28 cellular contexts compared by ENCODE assay signal in genomic region chr18:44815108-44815507, GRCh38.
"Had no signal": no experiment of that assay in that cellular context is flagged by ENCODE, and none has a peak within 500 bp of the region (broad histone marks: within the 10 kb centered on the region; RNA-seq: fewer than 3 reads in every experiment).

No MANE protein-coding gene starts in this region.

- H3K27ac Mint-ChIP-seq: immature natural killer cell, mesothelial cell of epicardium, type B pancreatic cell had no signal

- H3K27me3 Mint-ChIP-seq: naive B cell; natural killer cell treated with Interleukin-12 subunit alpha and Interleukin-12 subunit beta and Interleukin-15 and Interleukin-18, amount 100 ng/mL, for 72 hours; stimulated activated memory B cell treated with anti-CD40 and anti-IgM and Interleukin-4, amounts not matched to agents 10 μg/mL and 1 μg/mL and 100 μg/mL, for 72 hours had no signal

- H3K4me3 Mint-ChIP-seq: effector memory CD8-positive, alpha-beta T cell; immature natural killer cell; mesothelial cell of epicardium; natural killer cell treated with Interleukin-12 subunit alpha and Interleukin-12 subunit beta and Interleukin-15 and Interleukin-18, amount 100 ng/mL, for 72 hours; stimulated activated memory B cell treated with anti-CD40 and anti-IgM and Interleukin-4, amounts not matched to agents 10 μg/mL and 1 μg/mL and 100 μg/mL, for 72 hours; type B pancreatic cell had no signal

- H3K9me3 Mint-ChIP-seq: effector memory CD8-positive, alpha-beta T cell; immature natural killer cell; mesothelial cell of epicardium; natural killer cell treated with Interleukin-12 subunit alpha and Interleukin-12 subunit beta and Interleukin-15 and Interleukin-18, amount 100 ng/mL, for 72 hours had no signal

- ATAC-seq: effector memory CD8-positive, alpha-beta T cell; left colon; left ventricle myocardium superior; mucosa of descending colon; natural killer cell treated with Interleukin-12 subunit alpha and Interleukin-12 subunit beta and Interleukin-15 and Interleukin-18, amount 100 ng/mL, for 72 hours; psoas muscle; right cardiac atrium; stimulated activated memory B cell treated with anti-CD40 and anti-IgM and Interleukin-4, amounts not matched to agents 10 μg/mL and 1 μg/mL and 100 μg/mL, for 72 hours; stimulated activated naive CD8-positive, alpha-beta T cell treated with anti-CD3 and anti-CD28 coated beads, Interleukin-15, Interleukin-2, amounts not matched to agents 100 U/mL and 50 U/mL, for 24 hours had no signal

- DNase-seq: dermis blood vessel endothelial cell; effector memory CD8-positive, alpha-beta T cell; foreskin melanocyte; hypothalamus; immature natural killer cell; islet precursor cell; kidney glomerular epithelial cell; left colon; left ventricle myocardium superior; mesenchymal stem cell; mucosa of descending colon; naive B cell; occipital lobe; ovary; posterior cingulate gyrus; psoas muscle; right cardiac atrium; sigmoid colon; spleen; stimulated activated CD4-positive, alpha-beta T cell treated with anti-CD3 and anti-CD28 coated beads, Interleukin-4, amount 100 ng/mL, for 4 hours; stimulated activated naive CD8-positive, alpha-beta T cell treated with anti-CD3 and anti-CD28 coated beads, Interleukin-15, Interleukin-2, amounts not matched to agents 100 U/mL and 50 U/mL, for 24 hours; substantia nigra; testis; tibial artery had no signal
